ENCODE assay signal across 10 cellular contexts in genomic region chr3:169759256-169759655, GRCh38. TPM values are rescaled to one million over a fixed set of nuclear protein-coding genes. Genes with fewer than 3 reads are reported as not detected.
DNase-seq lines count a peak whose midpoint lies in the region; ATAC-seq, FAIRE-seq and TF ChIP-seq lines count a peak whose summit lies in the region.
"Had no signal": no experiment of that assay in that cellular context is flagged by ENCODE, and none has a peak within 500 bp of the region (broad histone marks: within the 10 kb centered on the region; RNA-seq: fewer than 3 reads in every experiment).

No MANE protein-coding gene starts in this region.

- no peak overlapping the region for H3K4me2 ChIP-seq in IMR-90 (ENCODE audit: low read depth, low read length)
- no peak overlapping the region for H3K4me2 ChIP-seq in GM12878 (ENCODE audit: control insufficient read depth, insufficient read depth)

- H2AK9ac ChIP-seq in IMR-90 (replicated peaks; ENCODE audit: low read depth, low read length, poor library complexity), result no peak overlapping the region

- peaks cover 3% of the 10 kb centered on the region; the same call in 1 of the 2 replicates for H3K9me3 ChIP-seq in IMR-90 (ENCODE audit: control insufficient read depth, insufficient read depth, low read length)
- no peaks in the 10 kb centered on the region for H3K9me3 ChIP-seq in GM12878 (replicated peaks; ENCODE audit: control insufficient read depth, insufficient read depth, low read length)
- H3K9me3 ChIP-seq in lower lobe of right lung, result no peaks in the 10 kb centered on the region

- H2BK120ac ChIP-seq in IMR-90 (ENCODE audit: low read depth, low read length), result peak overlapping the region; percentile 57; the same call in 1 of the 2 replicates

- no peaks in the 10 kb centered on the region for H3K79me1 ChIP-seq in IMR-90 (ENCODE audit: low read depth in 1 of 2, low read length in 2 of 2)

- no peak for TF ChIP-seq POLR2A in IMR-90 (IDR thresholded peaks at IDR 0.05; ENCODE audit: low read depth, low read length)
- no peak for TF ChIP-seq POLR2A in GM12878 (IDR thresholded peaks at IDR 0.05; ENCODE audit: low read depth, low read length)

- no peak for TF ChIP-seq EP300 in GM12878 (IDR thresholded peaks at IDR 0.05; ENCODE audit: borderline replicate concordance in 1 of 2, control insufficient read depth in 1 of 2, low read depth in 2 of 2, low read length in 2 of 2)

- no peaks in the 10 kb centered on the region for H3K79me2 ChIP-seq in GM12878 (ENCODE audit: control insufficient read depth, insufficient read depth, low read length)

- no peaks in the 10 kb centered on the region for H3K36me3 ChIP-seq in IMR-90 (ENCODE audit: control insufficient read depth, insufficient read depth, low read length)
- no peaks in the 10 kb centered on the region for H3K36me3 ChIP-seq in GM12878 (ENCODE audit: control insufficient read depth in 2 of 2, insufficient read depth in 2 of 2, low read length in 1 of 2)
- no peaks in the 10 kb centered on the region for H3K36me3 ChIP-seq in lower lobe of right lung

- H3K27ac ChIP-seq in IMR-90 (ENCODE audit: insufficient read depth, low read length) (no peak overlapping the region), GM12878 (ENCODE audit: control insufficient read depth, insufficient read depth) (no peak overlapping the region), lower lobe of right lung (no peak overlapping the region)

- intact Hi-C loops in IMR-90 (cut with micrococcal nuclease), result no loop called here
- intact Hi-C loops in GM12878 (cut with micrococcal nuclease; ENCODE audit: unreplicated experiment), result no loop called here
- intact Hi-C loops in lower lobe of right lung (cut with DNase I), result no loop called here

- no peak overlapping the region for H2AFZ ChIP-seq in IMR-90 (replicated peaks; ENCODE audit: low read length, poor library complexity)
- H2AFZ ChIP-seq in GM12878 (ENCODE audit: control insufficient read depth, low read depth, low read length), result no peak overlapping the region

- in situ Hi-C loops in IMR-90 (cut with MboI; ENCODE audit: low sequenced_read_pairs) (loop anchor here (25.0 kb wide), 1 partner anchor 1672 kb away; the partner anchor contains the start of gene GOLIM4), GM12878 (cut with MboI) (no loop called here)

- no peaks in the 10 kb centered on the region for H3K9me1 ChIP-seq in IMR-90 (ENCODE audit: insufficient read depth, low read length)

- no CpG with 5 or more reads among the region's 2 CpGs for WGBS in IMR-90 (ENCODE audit: extremely low coverage in 2 of 2, insufficient read length in 1 of 2), 2 experiments
- 34% methylated on average over 2 of the region's 2 CpGs for WGBS in GM12878 (ENCODE audit: insufficient coverage, insufficient replicate concordance, low lambda C conversion rate, missing lambda C conversion rate)

- no peak overlapping the region for H3K23ac ChIP-seq in IMR-90 (ENCODE audit: low read depth, low read length)

- 0 out of 3 replicates have a peak overlapping the region, but pooled peaks have one; percentile 62 for H2BK15ac ChIP-seq in IMR-90 (ENCODE audit: low read depth, low read length)

- peaks cover 5% of the 10 kb centered on the region; the same call in 1 of the 2 replicates for H3K4me1 ChIP-seq in IMR-90 (ENCODE audit: control insufficient read depth, insufficient read depth, low read length)
- 0 out of 2 replicates have a peak, but pooled peaks cover 3% of the 10 kb centered on the region for H3K4me1 ChIP-seq in GM12878 (ENCODE audit: control insufficient read depth, insufficient read depth, low read length)
- H3K4me1 ChIP-seq in lower lobe of right lung, result no peaks in the 10 kb centered on the region

- no peak overlapping the region for H4K91ac ChIP-seq in IMR-90 (ENCODE audit: insufficient read depth, low read depth, low read length)

- TF ChIP-seq CTCF in IMR-90 (conservative IDR thresholded peaks at IDR 0.05; ENCODE audit: low read depth, low read length), result no peak
- TF ChIP-seq CTCF in GM12878 (IDR thresholded peaks at IDR 0.05 in 2 of 3, conservative IDR thresholded peaks at IDR 0.05 in 1 of 3; ENCODE audit: control insufficient read depth in 2 of 3, extremely low read depth in 1 of 3, insufficient read depth in 1 of 3, low read depth in 3 of 3, low read length in 3 of 3), result no peak
- no peak for TF ChIP-seq CTCF in lower lobe of right lung (IDR thresholded peaks at IDR 0.05)

- H3K14ac ChIP-seq in IMR-90 (replicated peaks; ENCODE audit: low read depth, low read length), result no peak overlapping the region

- peak overlapping the region; percentile 71 to 75; a peak in 1 of 4 replicates for H4K8ac ChIP-seq in IMR-90 (ENCODE audit: low read depth in 2 of 2, low read length in 2 of 2)

- dilution Hi-C loops in IMR-90 (cut with HindIII; ENCODE audit: low sequenced_read_pairs, unreplicated experiment), result no loop called here

- H4K20me1 ChIP-seq in IMR-90 (ENCODE audit: insufficient read depth, low read length) (no peaks in the 10 kb centered on the region), GM12878 (ENCODE audit: control insufficient read depth, insufficient read depth) (no peaks in the 10 kb centered on the region)

- no peak overlapping the region for H3K4ac ChIP-seq in IMR-90 (ENCODE audit: low read depth, low read length)

- ATAC-seq in GM21576 (IDR thresholded peaks at IDR 0.05; ENCODE audit: unreplicated experiment) (peak; percentile 60), IMR-90 (ENCODE audit: low read depth) (no peak), GM12878 (peak; percentile 49), lower lobe of right lung (no peak)

- peak overlapping the region; percentile 68 for H2BK5ac ChIP-seq in IMR-90 (ENCODE audit: low read depth, low read length, poor library complexity, severe bottlenecking)

- POLR2A ChIA-PET in IMR-90 (lab: Charles Lee; ENCODE audit: unreplicated experiment) (no interaction called here), GM12878 (lab: Charles Lee) (interaction anchor here (0.6 kb wide), 1 partner anchor 10 kb away, joined by 4 read pairs; no protein-coding TSS in a partner anchor)

- no peak overlapping the region for H4K5ac ChIP-seq in IMR-90 (ENCODE audit: low read depth, low read length)

- H2AK5ac ChIP-seq in IMR-90 (ENCODE audit: low read depth, low read length), result no peak overlapping the region

- CTCF ChIA-PET in IMR-90 (lab: Yijun Ruan, JAX) (no interaction called here), GM12878 (lab: Yijun Ruan, JAX) (interaction anchor here (0.6 kb wide), 1 partner anchor 277 kb away, joined by 3 read pairs; no protein-coding TSS in a partner anchor)

- DNase-seq in Daoy (ENCODE audit: low read depth) (peak; percentile 40), IMR-90 (peak; percentile 75), GM12878 (ENCODE audit: low read depth, low spot score) (no peak), H4 (ENCODE audit: low spot score) (no peak), lower lobe of right lung (no peak), ecto neural progenitor cell (ENCODE audit: low spot score) (no peak), NCI-H2171 treated with DMSO at 0.1 percent for 48 hours (lab: John Stamatoyannopoulos, UW) (no peak)

- no peak overlapping the region for H3K56ac ChIP-seq in IMR-90 (ENCODE audit: extremely low read depth, insufficient read depth, low read length)

- TF ChIP-seq RAD21 in IMR-90 (IDR thresholded peaks at IDR 0.05; ENCODE audit: low read length), result no peak
- no peak for TF ChIP-seq RAD21 in GM12878 (IDR thresholded peaks at IDR 0.05; ENCODE audit: insufficient read depth, low read depth, low read length)

- RAD21 ChIA-PET in GM12878 (lab: Charles Lee; ENCODE audit: unreplicated experiment), result interaction anchor here (0.8 kb wide), 1 partner anchor 10 kb away, joined by 3 read pairs; the partner anchor contains the start of gene ACTRT3

- H3K9ac ChIP-seq in IMR-90 (ENCODE audit: low read depth, low read length) (no peak overlapping the region), GM12878 (ENCODE audit: control insufficient read depth, insufficient read depth, low read length) (no peak overlapping the region)

- H3K4me3 ChIP-seq in IMR-90 (ENCODE audit: insufficient read depth, low read depth, low read length) (no peak overlapping the region), GM12878 (no peak overlapping the region), lower lobe of right lung (no peak overlapping the region)
- H3K4me3 ChIP-seq: skin epidermis had no signal

- SMC1A ChIA-PET in GM12878 (lab: Charles Lee; ENCODE audit: uncharacterized antibody, unreplicated experiment), result interaction anchor here (1.0 to 1.7 kb wide), 4 partner anchors 15 to 327 kb away, joined by 3 to 5 read pairs (median 3); no protein-coding TSS in a partner anchor

- H3K18ac ChIP-seq in IMR-90 (ENCODE audit: low read depth, low read length), result no peak overlapping the region

- H3K27me3 ChIP-seq in IMR-90 (ENCODE audit: control insufficient read depth, insufficient read depth, low read length) (no peaks in the 10 kb centered on the region), GM12878 (replicated peaks in 1 of 2; ENCODE audit: control insufficient read depth in 2 of 2, insufficient read depth in 2 of 2, low read length in 1 of 2) (0 out of 4 replicates have a peak, but pooled peaks cover 0 to 2% of the 10 kb centered on the region in 2 experiments), lower lobe of right lung (ENCODE audit: low read depth) (no peaks in the 10 kb centered on the region)

- no TSS peak for BruUV-seq in IMR-90 (replicated peaks; lab: Mats Ljungman, UMichigan)
- BruUV-seq in GM12878 (replicated peaks; lab: Mats Ljungman, UMichigan), result no TSS peak

- H2BK20ac ChIP-seq in IMR-90 (ENCODE audit: low read depth, low read length), result no peak overlapping the region; the same call in 1 of the 2 replicates

- peak; percentile 41 for FAIRE-seq in GM12878 (lab: Jason Lieb, UNC)
- FAIRE-seq: G401.6 had no signal

RNA-seq across cellular contexts. Expression of gene TERC, which starts 5.6 kb away (rescaled TPM):
- total RNA-seq in Daoy (2014; rRNA removed; shearing (Covaris generic)), result 101 and 159 TPM in 2 replicates
- total RNA-seq in IMR-90 (2012; rRNA removed) (17.8 and 57.0 TPM in 2 replicates), GM12878 (2014; rRNA removed) (119 and 125 TPM in 2 replicates), GM12878 (2014; rRNA removed; fragmentation: Illumina TruSeq; extraction: Trizol) (15.0 and 18.3 TPM in 2 replicates), GM12878 (2021) (11.1 and 13.7 TPM in 2 replicates), lower lobe of right lung (2.9 TPM)
- polyA plus RNA-seq in IMR-90 (2012; rRNA removed) (not detected in 2 replicates), GM12878 (2011; rRNA removed) (0.43 TPM in 1 of 2 replicates, not detected in the other), GM12878 (2014; fragmentation: Illumina TruSeq; extraction: Trizol) (not detected in 2 replicates), GM12878 (2014; fragmentation: Nextera tagmentation; extraction: Ambion mirVana) (not detected), GM12878 (2014; rRNA removed) (0.62 TPM in 1 of 2 replicates, not detected in the other), GM12878 (2016; fragmentation: Nextera tagmentation; extraction: Ambion mirVana) (1 to 10 TPM in 1 of 2 experiments, under 1 TPM in 1; 0.59 to 1.3 TPM)
- 0.13 TPM in 1 of 2 replicates, not detected in the other for polyA plus RNA-seq in IMR-90 (2012; cell fraction: cytosol; rRNA removed)
- 0.45 and 0.89 TPM in 2 replicates for polyA plus RNA-seq in IMR-90 (2012; cell fraction: nucleus; rRNA removed; ENCODE audit: low replicate concordance)
- total RNA-seq in GM12878 (2013; cell fraction: nucleolus; rRNA removed), result 38.4 and 46.6 TPM in 2 replicates
- not detected for polyA plus RNA-seq in GM12878 (2011; ENCODE audit: low read depth)
- polyA plus RNA-seq in GM12878 (2011; cell fraction: cytosol; rRNA removed), result 1.4 and 2.6 TPM in 2 replicates
- polyA plus RNA-seq in GM12878 (2011; cell fraction: nucleus; rRNA removed), result 5.1 and 12.6 TPM in 2 replicates
- not detected in 2 replicates for polyA plus RNA-seq in GM12878 (2012)
- 8.3 and 37.8 TPM in 2 replicates for polyA minus RNA-seq in GM12878 (2011; rRNA and poly(A)+ RNA removed)
- polyA minus RNA-seq in GM12878 (2011; cell fraction: cytosol; rRNA and poly(A)+ RNA removed), result 84.4 and 106 TPM in 2 replicates
- 229 and 250 TPM in 2 replicates for polyA minus RNA-seq in GM12878 (2011; cell fraction: nucleus; rRNA and poly(A)+ RNA removed)
- 20.2 and 68.1 TPM in 2 replicates for total RNA-seq in H4 (2014; rRNA removed; shearing (Covaris generic))

RNA-seq across cellular contexts. Expression of gene ACTRT3, which starts 10.1 kb away (rescaled TPM):
- total RNA-seq in Daoy (2014; rRNA removed; shearing (Covaris generic)), result not detected in 2 replicates
- total RNA-seq in IMR-90 (2012; rRNA removed) (2.5 TPM in 2 replicates), GM12878 (2014; rRNA removed) (0.11 TPM in 1 of 2 replicates, not detected in the other), GM12878 (2014; rRNA removed; fragmentation: Illumina TruSeq; extraction: Trizol) (0.09 and 0.14 TPM in 2 replicates), GM12878 (2021) (0.11 and 0.31 TPM in 2 replicates), lower lobe of right lung (0.92 TPM)
- polyA plus RNA-seq in IMR-90 (2012; rRNA removed) (0.97 and 1.1 TPM in 2 replicates), GM12878 (2011; rRNA removed) (0.04 and 0.05 TPM in 2 replicates), GM12878 (2014; fragmentation: Illumina TruSeq; extraction: Trizol) (0.09 and 0.14 TPM in 2 replicates), GM12878 (2014; fragmentation: Nextera tagmentation; extraction: Ambion mirVana) (under 1 TPM in 1 of 2 experiments, not detected in 1; 0.02 TPM), GM12878 (2014; rRNA removed) (0.15 and 0.22 TPM in 2 replicates), GM12878 (2016; fragmentation: Nextera tagmentation; extraction: Ambion mirVana) (under 1 TPM; 0.24 to 0.58 TPM)
- polyA plus RNA-seq in IMR-90 (2012; cell fraction: cytosol; rRNA removed), result 0.89 and 1.4 TPM in 2 replicates
- polyA plus RNA-seq in IMR-90 (2012; cell fraction: nucleus; rRNA removed; ENCODE audit: low replicate concordance), result 0.29 and 0.52 TPM in 2 replicates
- 0.19 TPM in 1 of 2 replicates, not detected in the other for total RNA-seq in GM12878 (2013; cell fraction: nucleolus; rRNA removed)
- polyA plus RNA-seq in GM12878 (2011; ENCODE audit: low read depth), result 0.16 TPM
- 0.03 and 0.04 TPM in 2 replicates for polyA plus RNA-seq in GM12878 (2011; cell fraction: cytosol; rRNA removed)
- 0.09 TPM in 1 of 2 replicates, not detected in the other for polyA plus RNA-seq in GM12878 (2011; cell fraction: nucleus; rRNA removed)
- 0.19 and 0.34 TPM in 2 replicates for polyA plus RNA-seq in GM12878 (2012)
- polyA minus RNA-seq in GM12878 (2011; rRNA and poly(A)+ RNA removed), result 0.10 and 0.29 TPM in 2 replicates
- 0.42 TPM in 1 of 2 replicates, not detected in the other for polyA minus RNA-seq in GM12878 (2011; cell fraction: cytosol; rRNA and poly(A)+ RNA removed)
- polyA minus RNA-seq in GM12878 (2011; cell fraction: nucleus; rRNA and poly(A)+ RNA removed), result not detected in 2 replicates
- not detected in 2 replicates for total RNA-seq in H4 (2014; rRNA removed; shearing (Covaris generic))

RNA-seq across cellular contexts. Expression of gene MYNN, which starts 13.9 kb away (rescaled TPM):
- total RNA-seq in Daoy (2014; rRNA removed; shearing (Covaris generic)), result 12.9 and 14.7 TPM in 2 replicates
- total RNA-seq in IMR-90 (2012; rRNA removed) (26.9 and 33.1 TPM in 2 replicates), GM12878 (2014; rRNA removed) (11.4 and 13.8 TPM in 2 replicates), GM12878 (2014; rRNA removed; fragmentation: Illumina TruSeq; extraction: Trizol) (14.1 and 16.7 TPM in 2 replicates), GM12878 (2021) (9.9 and 11.7 TPM in 2 replicates), lower lobe of right lung (15.0 TPM)
- polyA plus RNA-seq in IMR-90 (2012; rRNA removed) (10.2 and 11.8 TPM in 2 replicates), GM12878 (2011; rRNA removed) (20.5 and 29.9 TPM in 2 replicates), GM12878 (2014; fragmentation: Illumina TruSeq; extraction: Trizol) (13.9 and 19.5 TPM in 2 replicates), GM12878 (2014; fragmentation: Nextera tagmentation; extraction: Ambion mirVana) (10 to 100 TPM; 14.9 to 16.7 TPM), GM12878 (2014; rRNA removed) (8.8 and 9.6 TPM in 2 replicates), GM12878 (2016; fragmentation: Nextera tagmentation; extraction: Ambion mirVana) (10 to 100 TPM; 18.3 to 18.8 TPM)
- polyA plus RNA-seq in IMR-90 (2012; cell fraction: cytosol; rRNA removed), result 2.4 and 2.7 TPM in 2 replicates
- 3.5 and 25.6 TPM in 2 replicates for polyA plus RNA-seq in IMR-90 (2012; cell fraction: nucleus; rRNA removed; ENCODE audit: low replicate concordance)
- total RNA-seq in GM12878 (2013; cell fraction: nucleolus; rRNA removed), result 26.8 TPM in 2 replicates
- 8.6 TPM for polyA plus RNA-seq in GM12878 (2011; ENCODE audit: low read depth)
- 6.9 and 7.5 TPM in 2 replicates for polyA plus RNA-seq in GM12878 (2011; cell fraction: cytosol; rRNA removed)
- 13.9 and 17.3 TPM in 2 replicates for polyA plus RNA-seq in GM12878 (2011; cell fraction: nucleus; rRNA removed)
- polyA plus RNA-seq in GM12878 (2012), result 11.0 and 13.4 TPM in 2 replicates
- polyA minus RNA-seq in GM12878 (2011; rRNA and poly(A)+ RNA removed), result 16.4 and 23.6 TPM in 2 replicates
- 6.1 and 10.1 TPM in 2 replicates for polyA minus RNA-seq in GM12878 (2011; cell fraction: cytosol; rRNA and poly(A)+ RNA removed)
- polyA minus RNA-seq in GM12878 (2011; cell fraction: nucleus; rRNA and poly(A)+ RNA removed), result 10.3 and 13.2 TPM in 2 replicates
- total RNA-seq in H4 (2014; rRNA removed; shearing (Covaris generic)), result 18.7 and 19.5 TPM in 2 replicates

RNA-seq across cellular contexts. Expression of gene LRRIQ4, which starts 53.4 kb away (rescaled TPM):
- not detected in 2 replicates for total RNA-seq in Daoy (2014; rRNA removed; shearing (Covaris generic))
- not detected in 2 replicates for total RNA-seq in IMR-90 (2012; rRNA removed)
- not detected in 2 replicates for polyA plus RNA-seq in IMR-90 (2012; rRNA removed)
- polyA plus RNA-seq in IMR-90 (2012; cell fraction: cytosol; rRNA removed), result 0.02 TPM in 1 of 2 replicates, not detected in the other
- polyA plus RNA-seq in IMR-90 (2012; cell fraction: nucleus; rRNA removed; ENCODE audit: low replicate concordance), result not detected in 2 replicates
- not detected in 2 replicates for total RNA-seq in GM12878 (2013; cell fraction: nucleolus; rRNA removed)
- total RNA-seq in GM12878 (2014; rRNA removed), result 0.06 and 0.22 TPM in 2 replicates
- 0.09 and 0.13 TPM in 2 replicates for total RNA-seq in GM12878 (2014; rRNA removed; fragmentation: Illumina TruSeq; extraction: Trizol)
- total RNA-seq in GM12878 (2021), result 0.15 and 0.21 TPM in 2 replicates
- polyA plus RNA-seq in GM12878 (2011; ENCODE audit: low read depth), result not detected
- 0.04 TPM in 1 of 2 replicates, not detected in the other for polyA plus RNA-seq in GM12878 (2011; rRNA removed)
- polyA plus RNA-seq in GM12878 (2011; cell fraction: cytosol; rRNA removed), result 0.03 TPM in 1 of 2 replicates, not detected in the other
- 0.07 TPM in 1 of 2 replicates, not detected in the other for polyA plus RNA-seq in GM12878 (2011; cell fraction: nucleus; rRNA removed)
- polyA plus RNA-seq in GM12878 (2012), result 0.13 TPM in 1 of 2 replicates, not detected in the other
- polyA plus RNA-seq in GM12878 (2014; fragmentation: Illumina TruSeq; extraction: Trizol), result 0.12 TPM in 1 of 2 replicates, not detected in the other
- not detected for polyA plus RNA-seq in GM12878 (2014; fragmentation: Nextera tagmentation; extraction: Ambion mirVana)
- 0.14 TPM in 1 of 2 replicates, not detected in the other for polyA plus RNA-seq in GM12878 (2014; rRNA removed)
- under 1 TPM; 0.20 to 0.21 TPM for polyA plus RNA-seq in GM12878 (2016; fragmentation: Nextera tagmentation; extraction: Ambion mirVana)
- 0.15 TPM in 1 of 2 replicates, not detected in the other for polyA minus RNA-seq in GM12878 (2011; rRNA and poly(A)+ RNA removed)
- not detected in 2 replicates for polyA minus RNA-seq in GM12878 (2011; cell fraction: cytosol; rRNA and poly(A)+ RNA removed)
- not detected in 2 replicates for polyA minus RNA-seq in GM12878 (2011; cell fraction: nucleus; rRNA and poly(A)+ RNA removed)
- total RNA-seq in H4 (2014; rRNA removed; shearing (Covaris generic)), result not detected in 2 replicates
- not detected for total RNA-seq in lower lobe of right lung

RNA-seq across cellular contexts. Expression of gene LRRC34, which starts 53.4 kb away (rescaled TPM):
- 5.6 and 9.2 TPM in 2 replicates for total RNA-seq in Daoy (2014; rRNA removed; shearing (Covaris generic))
- total RNA-seq in IMR-90 (2012; rRNA removed) (0.90 and 1.1 TPM in 2 replicates), GM12878 (2014; rRNA removed) (1.5 and 2.4 TPM in 2 replicates), GM12878 (2014; rRNA removed; fragmentation: Illumina TruSeq; extraction: Trizol) (2.0 and 2.3 TPM in 2 replicates), GM12878 (2021) (0.97 and 1.5 TPM in 2 replicates), lower lobe of right lung (4.8 TPM)
- polyA plus RNA-seq in IMR-90 (2012; rRNA removed) (0.60 and 0.91 TPM in 2 replicates), GM12878 (2011; rRNA removed) (0.24 and 0.71 TPM in 2 replicates), GM12878 (2014; fragmentation: Illumina TruSeq; extraction: Trizol) (0.71 and 2.3 TPM in 2 replicates), GM12878 (2014; fragmentation: Nextera tagmentation; extraction: Ambion mirVana) (1 to 10 TPM in 1 of 2 experiments, under 1 TPM in 1; 0.34 to 1.4 TPM), GM12878 (2014; rRNA removed) (1.5 and 2.8 TPM in 2 replicates), GM12878 (2016; fragmentation: Nextera tagmentation; extraction: Ambion mirVana) (1 to 10 TPM; 3.4 to 3.7 TPM)
- polyA plus RNA-seq in IMR-90 (2012; cell fraction: cytosol; rRNA removed), result 0.10 and 0.15 TPM in 2 replicates
- polyA plus RNA-seq in IMR-90 (2012; cell fraction: nucleus; rRNA removed; ENCODE audit: low replicate concordance), result 0.23 and 0.68 TPM in 2 replicates
- total RNA-seq in GM12878 (2013; cell fraction: nucleolus; rRNA removed), result 0.76 and 0.86 TPM in 2 replicates
- polyA plus RNA-seq in GM12878 (2011; ENCODE audit: low read depth), result 0.70 TPM
- 0.08 and 0.12 TPM in 2 replicates for polyA plus RNA-seq in GM12878 (2011; cell fraction: cytosol; rRNA removed)
- 0.50 and 0.52 TPM in 2 replicates for polyA plus RNA-seq in GM12878 (2011; cell fraction: nucleus; rRNA removed)
- 1.9 and 2.7 TPM in 2 replicates for polyA plus RNA-seq in GM12878 (2012)
- polyA minus RNA-seq in GM12878 (2011; rRNA and poly(A)+ RNA removed), result 0.31 TPM in 1 of 2 replicates, not detected in the other
- not detected in 2 replicates for polyA minus RNA-seq in GM12878 (2011; cell fraction: cytosol; rRNA and poly(A)+ RNA removed)
- polyA minus RNA-seq in GM12878 (2011; cell fraction: nucleus; rRNA and poly(A)+ RNA removed), result 0.36 TPM in 1 of 2 replicates, not detected in the other
- 0.35 and 0.43 TPM in 2 replicates for total RNA-seq in H4 (2014; rRNA removed; shearing (Covaris generic))

Comparison
In these comparisons a context has a peak if more than half of its experiments do, and no peak if none do; other contexts are left out.
1. DNase-seq: peak in Daoy (single experiment) and IMR-90 (single experiment); none in GM12878 (single experiment), H4 (single experiment), lower lobe of right lung (single experiment), ecto neural progenitor cell (single experiment) and NCI-H2171 treated with DMSO at 0.1 percent for 48 hours (single experiment).
2. ATAC-seq: peak in GM21576 (single experiment) and GM12878 (single experiment); none in IMR-90 (single experiment) and lower lobe of right lung (0 of 2).